ENCODE assay signal across 8 cellular contexts in genomic region chr1:108512239-108513071, GRCh38.
DNase-seq lines count a peak whose midpoint lies in the region; ATAC-seq and TF ChIP-seq lines count a peak whose summit lies in the region.

No MANE protein-coding gene starts in this region.

- H3K4me3 ChIP-seq in RWPE2 (ENCODE audit: severe bottlenecking): no peak overlapping the region
- no peak overlapping the region for H3K4me3 ChIP-seq in fibroblast of pulmonary artery (replicated peaks; ENCODE audit: low read depth, low read length)
- H3K4me3 ChIP-seq in parathyroid adenoma (ENCODE audit: low read depth, low read length): no peak overlapping the region

- peak; percentile 46; the same call in 1 of the 3 replicates for ATAC-seq in RWPE2 (ENCODE audit: low read depth)
- no peak for ATAC-seq in GM21381 (IDR thresholded peaks at IDR 0.05; ENCODE audit: unreplicated experiment)
- no peak for ATAC-seq in stimulated activated effector memory CD8-positive, alpha-beta T cell treated with anti-CD3 and anti-CD28 coated beads, Interleukin-12 subunit alpha, Interleukin-12 subunit beta, amount 100 ng/mL, for 72 hours

- H3K27ac ChIP-seq in RWPE2 (ENCODE audit: poor library complexity, severe bottlenecking) (no peak overlapping the region), parathyroid adenoma (no peak overlapping the region)

- H3K4me1 ChIP-seq in RWPE2 (ENCODE audit: insufficient read depth, poor library complexity, severe bottlenecking): no peaks in the 10 kb centered on the region
- peaks cover 3% of the 10 kb centered on the region for H3K4me1 ChIP-seq in parathyroid adenoma

- H3K4me3 Mint-ChIP-seq in stimulated activated effector memory CD8-positive, alpha-beta T cell treated with anti-CD3 and anti-CD28 coated beads, Interleukin-12 subunit alpha, Interleukin-12 subunit beta, amount 100 ng/mL, for 72 hours: no peak overlapping the region

- H3K27me3 ChIP-seq in RWPE2 (ENCODE audit: insufficient read depth, poor library complexity, severe bottlenecking) (peaks cover 7% of the 10 kb centered on the region), parathyroid adenoma (ENCODE audit: control insufficient read depth, insufficient read depth, low read length) (no peaks in the 10 kb centered on the region)

- DNase-seq in GDM1 (lab: John Stamatoyannopoulos, UW) (peak; percentile 3), KG1 (lab: John Stamatoyannopoulos, UW) (peak; percentile 11), RWPE2 (ENCODE audit: low spot score) (no peak), fibroblast of pulmonary artery (ENCODE audit: low read depth) (peak; percentile 70)
- DNase-seq in stimulated activated effector memory CD8-positive, alpha-beta T cell treated with anti-CD3 and anti-CD28 coated beads, Interleukin-12 subunit alpha, Interleukin-12 subunit beta, amount 100 ng/mL, for 72 hours (ENCODE audit: low spot score in 2 of 2): no peak
- no peak for DNase-seq in activated CD4-positive, alpha-beta T cell treated with anti-CD3 and anti-CD28 coated beads, Interleukin-2, amount 50 U/mL, for 48 hours

- no peaks in the 10 kb centered on the region for H3K36me3 Mint-ChIP-seq in stimulated activated effector memory CD8-positive, alpha-beta T cell treated with anti-CD3 and anti-CD28 coated beads, Interleukin-12 subunit alpha, Interleukin-12 subunit beta, amount 100 ng/mL, for 72 hours

- no peaks in the 10 kb centered on the region for H3K79me2 ChIP-seq in parathyroid adenoma

- H3K36me3 ChIP-seq in RWPE2 (ENCODE audit: low read depth) (no peaks in the 10 kb centered on the region), parathyroid adenoma (ENCODE audit: control insufficient read depth, insufficient read depth, low read length) (no peaks in the 10 kb centered on the region)

- no peak overlapping the region for H3K27ac Mint-ChIP-seq in stimulated activated effector memory CD8-positive, alpha-beta T cell treated with anti-CD3 and anti-CD28 coated beads, Interleukin-12 subunit alpha, Interleukin-12 subunit beta, amount 100 ng/mL, for 72 hours

- peak; percentile 90 for TF ChIP-seq CTCF in RWPE2 (IDR thresholded peaks at IDR 0.05; ENCODE audit: poor library complexity, severe bottlenecking)
- peak; percentile 89 for TF ChIP-seq CTCF in fibroblast of pulmonary artery (IDR thresholded peaks at IDR 0.05; ENCODE audit: low read length, missing control alignments)
- peak; percentile 69 for TF ChIP-seq CTCF in parathyroid adenoma (IDR thresholded peaks at IDR 0.05)

- H3K9ac ChIP-seq in parathyroid adenoma: no peak overlapping the region

- H2AFZ ChIP-seq in parathyroid adenoma: no peak overlapping the region

- H3K4me2 ChIP-seq in parathyroid adenoma (ENCODE audit: low read length): no peak overlapping the region

- no peaks in the 10 kb centered on the region for H3K4me1 Mint-ChIP-seq in stimulated activated effector memory CD8-positive, alpha-beta T cell treated with anti-CD3 and anti-CD28 coated beads, Interleukin-12 subunit alpha, Interleukin-12 subunit beta, amount 100 ng/mL, for 72 hours

- H3K9me3 ChIP-seq in RWPE2 (ENCODE audit: severe bottlenecking) (no peaks in the 10 kb centered on the region), parathyroid adenoma (ENCODE audit: control insufficient read depth, low read length) (no peaks in the 10 kb centered on the region)

- no peaks in the 10 kb centered on the region for H3K9me3 Mint-ChIP-seq in stimulated activated effector memory CD8-positive, alpha-beta T cell treated with anti-CD3 and anti-CD28 coated beads, Interleukin-12 subunit alpha, Interleukin-12 subunit beta, amount 100 ng/mL, for 72 hours

Comparison
In these comparisons a context has a peak if more than half of its experiments do, and no peak if none do; other contexts are left out.
1. DNase-seq: peak in GDM1 (single experiment), KG1 (single experiment) and fibroblast of pulmonary artery (single experiment); none in RWPE2 (single experiment), stimulated activated effector memory CD8-positive, alpha-beta T cell treated with anti-CD3 and anti-CD28 coated beads, Interleukin-12 subunit alpha, Interleukin-12 subunit beta, amount 100 ng/mL, for 72 hours (0 of 2) and activated CD4-positive, alpha-beta T cell treated with anti-CD3 and anti-CD28 coated beads, Interleukin-2, amount 50 U/mL, for 48 hours (0 of 2).
2. Peak in every context shown above with its lines, with median percentiles within 50 percentile points of each other: CTCF ChIP-seq.